Comparison of ENCODE assay signal across 16 cellular contexts in the genomic region with DNA sequence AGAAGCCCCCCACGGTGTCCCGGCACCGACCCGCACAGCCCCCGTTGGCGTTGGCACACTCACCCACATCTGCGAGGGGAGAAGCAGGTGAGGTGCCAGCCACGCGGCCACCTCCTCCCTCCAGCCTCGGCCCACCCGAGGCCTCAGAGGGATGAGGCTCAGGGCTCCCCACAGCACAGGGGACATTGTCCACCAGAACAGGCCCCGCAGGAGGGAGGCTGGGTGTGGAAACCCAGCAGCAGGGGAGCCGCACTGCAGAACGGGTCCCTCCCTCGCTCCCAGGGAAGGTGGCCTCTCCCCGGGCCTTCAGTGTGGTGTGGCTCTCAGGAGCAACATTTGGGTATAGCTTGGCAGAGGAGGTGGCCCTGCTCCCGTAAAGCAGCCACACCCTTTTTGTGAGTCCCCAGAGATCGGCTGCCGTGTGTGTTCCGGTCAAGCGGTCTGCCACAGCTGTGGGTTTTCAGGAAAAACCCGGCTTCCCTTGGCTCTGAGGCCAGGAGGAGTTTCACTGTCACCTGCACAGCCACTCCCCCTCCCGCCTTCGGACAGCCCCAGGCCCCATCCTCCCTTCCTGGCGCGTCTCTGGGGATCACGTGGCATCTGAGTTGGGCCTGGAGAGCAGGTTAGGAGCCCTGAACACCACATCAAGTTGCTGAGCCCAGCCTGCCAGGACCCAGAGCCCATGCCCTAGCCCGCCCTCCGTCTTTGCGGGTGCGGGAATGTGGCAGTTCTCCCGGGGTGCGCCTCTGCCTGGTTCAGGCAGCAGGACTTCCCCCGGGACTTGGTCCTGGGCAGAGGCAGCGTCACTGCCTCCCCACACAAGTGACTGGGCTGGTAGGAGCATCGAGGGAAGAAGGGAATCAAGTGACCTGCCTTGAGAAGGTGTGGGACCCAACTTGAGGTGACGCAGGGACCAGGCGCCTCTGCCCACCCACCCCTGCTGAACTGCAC.
A peak's percentile ranks its signal among the peaks of the same experiment; 100 is the strongest.
DNase-seq lines count a peak whose midpoint lies in the region; ATAC-seq, FAIRE-seq and TF ChIP-seq lines count a peak whose summit lies in the region.
"Had no signal": no experiment of that assay in that cellular context is flagged by ENCODE, and none has a peak within 500 bp of the region (broad histone marks: within the 10 kb centered on the region; RNA-seq: fewer than 3 reads in every experiment).

No MANE protein-coding gene starts in this region.

- H3K27ac ChIP-seq in upper lobe of left lung = peak overlapping the region in 2 of 4 donors; percentile 0 to 69
- H3K27ac ChIP-seq: SJCRH30 had no signal

- peak; percentile 34 for DNase-seq in DMS79 treated with DMSO at 0.1 percent for 48 hours (lab: John Stamatoyannopoulos, UW)
- DNase-seq in DMS79 (lab: John Stamatoyannopoulos, UW) = no peak
- peak; percentile 20 for DNase-seq in RCC 7860 (ENCODE audit: low spot score)
- DNase-seq in glomerular visceral epithelial cell (ENCODE audit: extremely low spot score) = peak; percentile 63
- DNase-seq in upper lobe of left lung = no peak
- DNase-seq: activated CD8-positive, alpha-beta T cell treated with anti-CD3 and anti-CD28 coated beads, Interleukin-2, amount 10 ng/mL, durations not matched to agents 7 days and 5 days; activated gamma-delta T cell; head of caudate nucleus; NCI-H1105 treated with DMSO at 0.1 percent for 48 hours; NCI-H82; small intestine had no signal

- TF ChIP-seq CTCF in upper lobe of left lung (IDR thresholded peaks at IDR 0.05) = no peak

- H3K36me3 ChIP-seq in skeletal muscle satellite cell (ENCODE audit: insufficient read depth, low read length) = no peaks in the 10 kb centered on the region
- H3K36me3 ChIP-seq in upper lobe of left lung = no peaks in the 10 kb centered on the region
- H3K36me3 ChIP-seq: SJCRH30 had no signal

- H3K27me3 ChIP-seq in skeletal muscle satellite cell (ENCODE audit: control insufficient read depth, insufficient read depth, low read length) (peaks cover 42% of the 10 kb centered on the region), upper lobe of left lung (no peaks in the 10 kb centered on the region)

- peak overlapping the region; percentile 31 for H3K9ac ChIP-seq in skeletal muscle satellite cell (ENCODE audit: low read depth, low read length)

- H3K4me2 ChIP-seq in skeletal muscle satellite cell (ENCODE audit: low read length) = peak overlapping the region; percentile 37

- no peak for TF ChIP-seq EP300 in upper lobe of left lung (IDR thresholded peaks at IDR 0.05)

- no peak for FAIRE-seq in RCC 7860 (lab: Jason Lieb, UNC)
- FAIRE-seq: A204.1, small intestine had no signal

- no peak for TF ChIP-seq POLR2A in upper lobe of left lung (IDR thresholded peaks at IDR 0.05)

- no peak for ATAC-seq in upper lobe of left lung (ENCODE audit: low FRiP score in 2 of 2)
- no peak for ATAC-seq in GM21367 (IDR thresholded peaks at IDR 0.05; ENCODE audit: unreplicated experiment)
- no peak for ATAC-seq in HG03139 (IDR thresholded peaks at IDR 0.05; ENCODE audit: unreplicated experiment)
- ATAC-seq: activated CD8-positive, alpha-beta T cell treated with anti-CD3 and anti-CD28 coated beads, Interleukin-2, amount 10 ng/mL, durations not matched to agents 7 days and 5 days had no signal

- H3K9me3 ChIP-seq in skeletal muscle satellite cell (replicated peaks; ENCODE audit: low read length) (no peaks in the 10 kb centered on the region), upper lobe of left lung (no peaks in the 10 kb centered on the region)
- H3K9me3 ChIP-seq: SJCRH30 had no signal

- 78 to 94% methylated on average over 25 to 26 of the region's 38 CpGs for WGBS in upper lobe of left lung, 2 donors

- H3K4me3 ChIP-seq in skeletal muscle satellite cell (ENCODE audit: low read length) = no peak overlapping the region
- H3K4me3 ChIP-seq in upper lobe of left lung = no peak overlapping the region
- H3K4me3 ChIP-seq: SJCRH30 had no signal

- H3K4me1 ChIP-seq in skeletal muscle satellite cell (ENCODE audit: control insufficient read depth, insufficient read depth, low read length) (peaks cover 52% of the 10 kb centered on the region), upper lobe of left lung (peaks cover 11 to 22% (median 19%) of the 10 kb centered on the region in 4 donors)

Comparison
In these comparisons a context has a peak if more than half of its experiments do, and no peak if none do; other contexts are left out.
1. DNase-seq: peak in DMS79 treated with DMSO at 0.1 percent for 48 hours (single experiment), RCC 7860 (single experiment) and glomerular visceral epithelial cell (single experiment); none in DMS79 (single experiment) and upper lobe of left lung (0 of 2).